1 cellular context compared by ENCODE assay signal in genomic region chr6:3239110-3239830, GRCh38.
TF ChIP-seq lines count a peak whose summit lies in the region.

No MANE protein-coding gene starts in this region.

TF ChIP-seq in HepG2, 621 proteins besides CTCF, POLR2A, EP300 and RAD21:
- TF ChIP-seq REXO4 (CRISPR knock-in tag; IDR thresholded peaks at IDR 0.05; ENCODE audit: borderline replicate concordance) (no peak), ZNF614 (CRISPR knock-in tag; IDR thresholded peaks at IDR 0.05; ENCODE audit: borderline replicate concordance) (0 out of 2 replicates have a peak, but pooled peaks have one; percentile 20), HCFC1 (IDR thresholded peaks at IDR 0.05; ENCODE audit: low read depth, low read length) (no peak), RERE (CRISPR knock-in tag; IDR thresholded peaks at IDR 0.05; ENCODE audit: low read depth) (no peak), CBX2 (IDR thresholded peaks at IDR 0.05; ENCODE audit: low read depth, low read length) (no peak), CBX2 (CRISPR knock-in tag; IDR thresholded peaks at IDR 0.05; ENCODE audit: low read depth) (no peak), ARID2 (CRISPR knock-in tag; IDR thresholded peaks at IDR 0.05; ENCODE audit: borderline replicate concordance) (no peak), ZNF572 (CRISPR knock-in tag; IDR thresholded peaks at IDR 0.05) (no peak), CBX5 (CRISPR knock-in tag; IDR thresholded peaks at IDR 0.05; ENCODE audit: borderline replicate concordance) (0 out of 2 replicates have a peak, but pooled peaks have one; percentile 28), REL (CRISPR knock-in tag; conservative IDR thresholded peaks at IDR 0.05) (no peak), ZNF788 (CRISPR knock-in tag; IDR thresholded peaks at IDR 0.05; ENCODE audit: borderline replicate concordance) (no peak), STAG1 (CRISPR knock-in tag; IDR thresholded peaks at IDR 0.05) (peak; percentile 60), SMC3 (IDR thresholded peaks at IDR 0.05; ENCODE audit: low read length) (peak; percentile 59), GATAD2A (CRISPR knock-in tag; IDR thresholded peaks at IDR 0.05) (no peak), SALL1 (CRISPR knock-in tag; IDR thresholded peaks at IDR 0.05) (no peak), ATF7 (IDR thresholded peaks at IDR 0.05) (no peak), ATF7 (CRISPR knock-in tag; IDR thresholded peaks at IDR 0.05) (no peak), TEF (CRISPR knock-in tag; IDR thresholded peaks at IDR 0.05) (no peak), XRCC5 (optimal IDR thresholded peaks at IDR 0.05; ENCODE audit: low read length) (peak; percentile 49)
TF ChIP-seq in HepG2: peak in this region for 5.
